ENCODE assay signal across 17 cellular contexts in genomic region chr2:42336361-42336965, GRCh38.
"Had no signal": no experiment of that assay in that cellular context is flagged by ENCODE, and none has a peak within 500 bp of the region (broad histone marks: within the 10 kb centered on the region; RNA-seq: fewer than 3 reads in every experiment).

No MANE protein-coding gene starts in this region.

- H3K27me3 ChIP-seq: left lung, right lobe of liver had no signal

- H3K27ac ChIP-seq: left lung, right lobe of liver had no signal

- H3K9me3 ChIP-seq: left lung, right lobe of liver had no signal

- DNase-seq: activated CD4-positive, alpha-beta T cell treated with anti-CD3 and anti-CD28 coated beads, Interleukin-2, amount 50 U/mL, for 48 hours; activated gamma-delta T cell; activated naive CD8-positive, alpha-beta T cell treated with anti-CD3 and anti-CD28 coated beads, Interleukin-2, amount 10 ng/mL, durations not matched to agents 7 days and 5 days; activated T-cell treated with anti-CD3 and anti-CD28 coated beads, Interleukin-2, amount 50 U/mL, for 4 hours; anterior cingulate cortex; effector CD8-positive, alpha-beta T cell; foreskin melanocyte; head of caudate nucleus; left lung; natural killer cell; right lobe of liver; stimulated activated naive CD8-positive, alpha-beta T cell treated with anti-CD3 and anti-CD28 coated beads, Interleukin-15, amount 100 ng/mL, for 72 hours; T-helper 9 cell had no signal

- H3K27me3 Mint-ChIP-seq: activated naive CD8-positive, alpha-beta T cell treated with anti-CD3 and anti-CD28 coated beads, Interleukin-2, amount 10 ng/mL, durations not matched to agents 7 days and 5 days; progenitor cell of endocrine pancreas; stimulated activated naive CD8-positive, alpha-beta T cell treated with anti-CD3 and anti-CD28 coated beads, Interleukin-15, amount 100 ng/mL, for 72 hours; type B pancreatic cell had no signal

- ATAC-seq: activated CD4-positive, CD25-positive, alpha-beta regulatory T cell treated with anti-CD3 and anti-CD28 coated beads, Interleukin-2, amount 50 U/mL, for 24 hours; activated T-cell treated with anti-CD3 and anti-CD28 coated beads, Interleukin-2, amount 50 U/mL, for 4 hours; left lung; natural killer cell had no signal

- H3K9me3 Mint-ChIP-seq: natural killer cell, type B pancreatic cell had no signal

- H3K4me3 ChIP-seq: left lung, right lobe of liver, smooth muscle cell had no signal

- H3K4me3 Mint-ChIP-seq: activated naive CD8-positive, alpha-beta T cell treated with anti-CD3 and anti-CD28 coated beads, Interleukin-2, amount 10 ng/mL, durations not matched to agents 7 days and 5 days; activated T-cell treated with anti-CD3 and anti-CD28 coated beads, Interleukin-2, amount 50 U/mL, for 4 hours; natural killer cell; stimulated activated naive CD8-positive, alpha-beta T cell treated with anti-CD3 and anti-CD28 coated beads, Interleukin-15, amount 100 ng/mL, for 72 hours; type B pancreatic cell had no signal

- H3K4me1 ChIP-seq: left lung, right lobe of liver had no signal

- H3K4me2 ChIP-seq: smooth muscle cell had no signal

- H3K27ac Mint-ChIP-seq: natural killer cell, progenitor cell of endocrine pancreas had no signal
